9 cellular contexts compared by ENCODE assay signal in genomic region chr2:230319211-230319862, GRCh38. TPM values are rescaled to one million over a fixed set of nuclear protein-coding genes. Genes with fewer than 3 reads are reported as not detected.
A peak's percentile ranks its signal among the peaks of the same experiment; 100 is the strongest.
DNase-seq lines count a peak whose midpoint lies in the region; ATAC-seq and TF ChIP-seq lines count a peak whose summit lies in the region.
"Had no signal": no experiment of that assay in that cellular context is flagged by ENCODE, and none has a peak within 500 bp of the region (broad histone marks: within the 10 kb centered on the region; RNA-seq: fewer than 3 reads in every experiment).

No MANE protein-coding gene starts in this region.

- peak; percentile 96 for ATAC-seq in CD8-positive, alpha-beta T cell
- ATAC-seq in GM21515 (IDR thresholded peaks at IDR 0.05; ENCODE audit: unreplicated experiment): peak; percentile 76
- ATAC-seq in sciatic nerve: peak; percentile 34

- no peak overlapping the region for H3K4me2 ChIP-seq in MM.1S (ENCODE audit: low read depth, low read length)

- H3K27me3 Mint-ChIP-seq in CD8-positive, alpha-beta T cell (ENCODE audit: low read depth): no peaks in the 10 kb centered on the region

- peaks cover 11% of the 10 kb centered on the region for H3F3A ChIP-seq in MM.1S (ENCODE audit: insufficient read depth, low read length)

- peaks cover 52% of the 10 kb centered on the region for H3K4me1 ChIP-seq in CD8-positive, alpha-beta T cell (ENCODE audit: insufficient read depth, low read length)
- peaks cover 24% of the 10 kb centered on the region for H3K4me1 ChIP-seq in MM.1S (ENCODE audit: low read length)
- H3K4me1 ChIP-seq in vagina: no peaks in the 10 kb centered on the region

- POLR2A ChIA-PET in CD8-positive, alpha-beta T cell (lab: Charles Lee): interaction anchor here (0.9 to 5.0 kb wide), 7 partner anchors 8 to 256 kb away, joined by 3 to 22 read pairs (median 5); partner anchors contain the start of genes SP100, SP110, SP140 and SP140L

- H3K27ac ChIP-seq in CD8-positive, alpha-beta T cell (ENCODE audit: low read depth, low read length): peak overlapping the region; percentile 61
- peak overlapping the region; percentile 73; the same call in 1 of the 2 replicates for H3K27ac ChIP-seq in MM.1S (ENCODE audit: low read length)
- H3K27ac ChIP-seq in vagina: no peak overlapping the region

- no peaks in the 10 kb centered on the region for H3K27me3 ChIP-seq in CD8-positive, alpha-beta T cell (ENCODE audit: insufficient read depth, low read length)
- no peaks in the 10 kb centered on the region for H3K27me3 ChIP-seq in MM.1S (replicated peaks; ENCODE audit: insufficient read depth, low read length)
- H3K27me3 ChIP-seq in vagina: no peaks in the 10 kb centered on the region

- no peak overlapping the region for H2AFZ ChIP-seq in MM.1S (ENCODE audit: low read length)

- H3K4me3 Mint-ChIP-seq in CD8-positive, alpha-beta T cell: peak overlapping the region; percentile 63
- H3K4me3 Mint-ChIP-seq: brain had no signal

- no peaks in the 10 kb centered on the region for H3K79me2 ChIP-seq in MM.1S (ENCODE audit: low read length)

- H3K9me3 ChIP-seq in CD8-positive, alpha-beta T cell (ENCODE audit: low read length): no peaks in the 10 kb centered on the region
- no peaks in the 10 kb centered on the region for H3K9me3 ChIP-seq in MM.1S (replicated peaks; ENCODE audit: insufficient read depth, low read length)
- H3K9me3 ChIP-seq in vagina: no peaks in the 10 kb centered on the region

- no peak overlapping the region for H3K9ac ChIP-seq in MM.1S (ENCODE audit: low read length)

- no peak for TF ChIP-seq CTCF in CD8-positive, alpha-beta T cell (IDR thresholded peaks at IDR 0.05)
- no peak for TF ChIP-seq CTCF in MM.1S (IDR thresholded peaks at IDR 0.05; ENCODE audit: low read length)
- no peak for TF ChIP-seq CTCF in vagina (IDR thresholded peaks at IDR 0.05)

- no peaks in the 10 kb centered on the region for H3K9me3 Mint-ChIP-seq in CD8-positive, alpha-beta T cell

- H4K20me1 ChIP-seq in MM.1S (ENCODE audit: insufficient read depth, low read length): no peaks in the 10 kb centered on the region

- H3K27ac Mint-ChIP-seq in CD8-positive, alpha-beta T cell: peak overlapping the region; percentile 89
- H3K27ac Mint-ChIP-seq: brain had no signal

- DNase-seq in CD8-positive, alpha-beta T cell: peak; percentile 37 to 87 (median 66)
- DNase-seq in MM.1S (peak; percentile 45), activated T-cell treated with anti-CD3 and anti-CD28 coated beads for 4 hours (peak; percentile 43), sciatic nerve (ENCODE audit: low spot score) (no peak), NCI-H1436 treated with DMSO at 0.1 percent for 48 hours (lab: John Stamatoyannopoulos, UW) (no peak), hippocampal formation (lab: John Stamatoyannopoulos, UW) (no peak), vagina (ENCODE audit: extremely low spot score in 2 of 2) (no peak)

- H3K4me3 ChIP-seq in CD8-positive, alpha-beta T cell (ENCODE audit: low read depth, low read length): peak overlapping the region; percentile 24
- H3K4me3 ChIP-seq in MM.1S (ENCODE audit: low read length) (no peak overlapping the region), vagina (no peak overlapping the region)

- H3K36me3 Mint-ChIP-seq in CD8-positive, alpha-beta T cell: peaks cover 2% of the 10 kb centered on the region
- H3K36me3 Mint-ChIP-seq: brain had no signal

- no peaks in the 10 kb centered on the region for H3K9me2 ChIP-seq in MM.1S (replicated peaks; ENCODE audit: insufficient read depth, low read length)

- TF ChIP-seq POLR2A in vagina (IDR thresholded peaks at IDR 0.05): no peak

- no peaks in the 10 kb centered on the region for H3K36me3 ChIP-seq in CD8-positive, alpha-beta T cell (ENCODE audit: insufficient read depth, low read length)
- H3K36me3 ChIP-seq in MM.1S (replicated peaks; ENCODE audit: insufficient read depth, low read length): no peaks in the 10 kb centered on the region
- H3K36me3 ChIP-seq in vagina: no peaks in the 10 kb centered on the region

- H3K4me1 Mint-ChIP-seq in CD8-positive, alpha-beta T cell (ENCODE audit: low read depth): peaks cover 69% of the 10 kb centered on the region
- H3K4me1 Mint-ChIP-seq: brain had no signal

- intact Hi-C loops in CD8-positive, alpha-beta T cell (cut with DNase I, micrococcal nuclease): loop anchor here (1.0 to 10.0 kb wide), 7 partner anchors 8 to 475 kb away; partner anchors contain the start of genes SP140L (in 2 of the 2) and SP110 (in 1 of the 2)
- intact Hi-C loops in sciatic nerve (cut with DNase I) (no loop called here), vagina (cut with DNase I) (no loop called here)

- CTCF ChIA-PET in CD8-positive, alpha-beta T cell (lab: Charles Lee): no interaction called here

RNA-seq across cellular contexts. Expression of gene SP140L, which starts 7.7 kb away (rescaled TPM):
- total RNA-seq in CD8-positive, alpha-beta T cell: 10 to 100 TPM; 69.8 to 70.5 TPM
- total RNA-seq in sciatic nerve: 26.2 TPM
- total RNA-seq in vagina: 11.5 TPM

Comparison
In these comparisons a context has a peak if more than half of its experiments do, and no peak if none do; other contexts are left out.
1. ATAC-seq: peak in every context shown above with its lines; median percentile 96 in CD8-positive, alpha-beta T cell; 76 in GM21515; 34 in sciatic nerve.
2. DNase-seq: peak in CD8-positive, alpha-beta T cell (7 of 7), MM.1S (single experiment) and activated T-cell treated with anti-CD3 and anti-CD28 coated beads for 4 hours (single experiment); none in sciatic nerve (single experiment), NCI-H1436 treated with DMSO at 0.1 percent for 48 hours (single experiment), hippocampal formation (0 of 2) and vagina (0 of 2).
3. intact Hi-C loops: an anchor here in CD8-positive, alpha-beta T cell (1.0 to 10.0 kb wide); none called in sciatic nerve and vagina.